8 cellular contexts compared by ENCODE assay signal in the genomic region with DNA sequence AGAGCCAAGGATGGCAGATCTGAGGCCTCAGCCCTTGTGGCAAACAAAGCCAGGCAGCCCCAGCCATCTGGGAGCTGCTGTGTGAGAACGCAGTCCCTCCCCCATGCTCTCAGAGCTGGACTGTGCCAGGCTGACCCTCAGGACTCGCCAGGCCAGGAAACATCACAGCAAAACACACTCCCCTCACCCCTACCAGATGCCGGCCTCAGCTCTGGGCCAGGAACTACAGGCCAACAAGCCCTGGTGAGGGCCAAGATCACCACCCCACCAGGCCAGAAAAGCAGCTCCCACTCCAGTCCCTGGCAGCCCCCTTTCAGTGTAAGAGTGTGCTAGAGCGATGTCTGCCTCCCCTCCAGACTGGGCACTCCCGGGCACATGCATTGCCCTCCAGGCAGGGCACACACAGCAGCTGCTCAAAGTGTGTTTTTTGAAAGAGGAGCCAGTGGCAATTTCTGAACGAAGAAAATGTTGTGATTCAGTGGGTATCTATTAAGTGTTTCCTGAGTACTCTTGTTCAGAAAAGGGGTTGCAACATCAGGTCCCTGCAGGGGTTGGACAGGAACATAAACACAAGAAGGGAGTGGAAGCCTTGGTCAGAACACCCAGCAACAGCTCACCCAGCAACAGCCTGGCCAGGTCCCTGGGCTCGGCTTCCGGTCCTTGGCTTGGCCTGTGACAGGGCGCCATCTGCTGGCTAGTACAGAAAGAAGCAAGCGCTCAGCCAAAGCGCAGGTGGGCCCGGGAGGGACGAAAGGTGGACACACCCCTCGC. TPM values are rescaled to one million over a fixed set of nuclear protein-coding genes. Genes with fewer than 3 reads are reported as not detected.
DNase-seq lines count a peak whose midpoint lies in the region; ATAC-seq and TF ChIP-seq lines count a peak whose summit lies in the region.

No MANE protein-coding gene starts in this region.

- WGBS in liver: 51% methylated on average over 14 of the region's 14 CpGs

- H3K36me3 ChIP-seq in liver (ENCODE audit: control insufficient read depth in 4 of 4, insufficient read depth in 3 of 4, low read depth in 1 of 4, low read length in 3 of 4): no peaks in the 10 kb centered on the region

- no peak overlapping the region for H3K9ac ChIP-seq in liver (ENCODE audit: low read depth in 1 of 2, low read length in 2 of 2)

- H3K27ac ChIP-seq in coronary artery: peak overlapping the region; percentile 90 to 91
- peak overlapping the region; percentile 31 to 56 for H3K27ac ChIP-seq in liver (ENCODE audit: low read depth in 1 of 2, low read length in 2 of 2)

- H3K4me3 Mint-ChIP-seq in activated CD4-positive, alpha-beta T cell treated with anti-CD3 and anti-CD28 coated beads, Interleukin-2, amount 10 ng/mL, durations not matched to agents 7 days and 5 days: no peak overlapping the region

- H3K9me3 ChIP-seq in liver (ENCODE audit: control insufficient read depth in 4 of 4, low read length in 3 of 4): no peaks in the 10 kb centered on the region

- H3K27me3 Mint-ChIP-seq in activated CD4-positive, alpha-beta T cell treated with anti-CD3 and anti-CD28 coated beads, Interleukin-2, amount 10 ng/mL, durations not matched to agents 7 days and 5 days: no peaks in the 10 kb centered on the region

- H3K27ac Mint-ChIP-seq in activated CD4-positive, alpha-beta T cell treated with anti-CD3 and anti-CD28 coated beads, Interleukin-2, amount 10 ng/mL, durations not matched to agents 7 days and 5 days: peak overlapping the region; percentile 57

- POLR2A ChIA-PET in activated CD4-positive, alpha-beta T cell treated with anti-CD3 and anti-CD28 coated beads, Interleukin-2, amount 10 ng/mL, durations not matched to agents 7 days and 5 days (lab: Charles Lee): interaction anchor here (0.6 to 1.3 kb wide), 2 partner anchors 131 to 143 kb away, joined by 3 to 13 read pairs; no protein-coding TSS in a partner anchor

- H3K4me1 Mint-ChIP-seq in activated CD4-positive, alpha-beta T cell treated with anti-CD3 and anti-CD28 coated beads, Interleukin-2, amount 10 ng/mL, durations not matched to agents 7 days and 5 days: peaks cover 12% of the 10 kb centered on the region

- peak overlapping the region; percentile 61 for H3K4me3 ChIP-seq in coronary artery
- no peak overlapping the region for H3K4me3 ChIP-seq in liver (ENCODE audit: low read depth in 1 of 3, low read length in 3 of 3)

- no peaks in the 10 kb centered on the region for H3K36me3 Mint-ChIP-seq in activated CD4-positive, alpha-beta T cell treated with anti-CD3 and anti-CD28 coated beads, Interleukin-2, amount 10 ng/mL, durations not matched to agents 7 days and 5 days (ENCODE audit: low read depth)

- peak; percentile 91 for DNase-seq in AG08396 (ENCODE audit: low spot score)
- DNase-seq in NCI-H69 (lab: John Stamatoyannopoulos, UW): peak; percentile 91
- DNase-seq in activated CD4-positive, alpha-beta T cell treated with anti-CD3 and anti-CD28 coated beads, Interleukin-2, amount 10 ng/mL, durations not matched to agents 7 days and 5 days: peak; percentile 89
- peak; percentile 96 for DNase-seq in coronary artery (ENCODE audit: low spot score)
- peak; percentile 85 for DNase-seq in stimulated activated CD4-positive, alpha-beta T cell treated with anti-CD3 and anti-CD28 coated beads, Interleukin-2, amount 100 ng/mL, for 48 hours

- CTCF ChIA-PET in activated CD4-positive, alpha-beta T cell treated with anti-CD3 and anti-CD28 coated beads, Interleukin-2, amount 10 ng/mL, durations not matched to agents 7 days and 5 days (lab: Charles Lee): interaction anchor here (0.6 to 3.0 kb wide), 36 partner anchors 10 to 1036 kb away, joined by 3 to 79 read pairs (median 4); partner anchors contain the start of genes LRRC20, PPA1, SAR1A and TYSND1

- H3K9me3 Mint-ChIP-seq in activated CD4-positive, alpha-beta T cell treated with anti-CD3 and anti-CD28 coated beads, Interleukin-2, amount 10 ng/mL, durations not matched to agents 7 days and 5 days: no peaks in the 10 kb centered on the region

- H3K27me3 ChIP-seq in liver (ENCODE audit: control insufficient read depth in 4 of 4, insufficient read depth in 4 of 4, low read length in 3 of 4): no peaks in the 10 kb centered on the region

- peak; percentile 94 for TF ChIP-seq CTCF in coronary artery (IDR thresholded peaks at IDR 0.05)
- peak; percentile 85 for TF ChIP-seq CTCF in liver (IDR thresholded peaks at IDR 0.05; ENCODE audit: low read depth, low read length, missing input control)

- peak; percentile 90 for ATAC-seq in GM19023 (IDR thresholded peaks at IDR 0.05; ENCODE audit: unreplicated experiment)
- peak; percentile 85 for ATAC-seq in HG03280 (IDR thresholded peaks at IDR 0.05; ENCODE audit: unreplicated experiment)

- peak; percentile 93 to 100 for TF ChIP-seq RAD21 in liver (IDR thresholded peaks at IDR 0.05)

- peaks cover 0 to 16% (median 12%) of the 10 kb centered on the region in 4 donors for H3K4me1 ChIP-seq in liver (ENCODE audit: control insufficient read depth in 4 of 4, insufficient read depth in 4 of 4, low read length in 3 of 4)

TF ChIP-seq in liver, 16 proteins besides CTCF, POLR2A, EP300 and RAD21:
- TF ChIP-seq, protein P1, sequence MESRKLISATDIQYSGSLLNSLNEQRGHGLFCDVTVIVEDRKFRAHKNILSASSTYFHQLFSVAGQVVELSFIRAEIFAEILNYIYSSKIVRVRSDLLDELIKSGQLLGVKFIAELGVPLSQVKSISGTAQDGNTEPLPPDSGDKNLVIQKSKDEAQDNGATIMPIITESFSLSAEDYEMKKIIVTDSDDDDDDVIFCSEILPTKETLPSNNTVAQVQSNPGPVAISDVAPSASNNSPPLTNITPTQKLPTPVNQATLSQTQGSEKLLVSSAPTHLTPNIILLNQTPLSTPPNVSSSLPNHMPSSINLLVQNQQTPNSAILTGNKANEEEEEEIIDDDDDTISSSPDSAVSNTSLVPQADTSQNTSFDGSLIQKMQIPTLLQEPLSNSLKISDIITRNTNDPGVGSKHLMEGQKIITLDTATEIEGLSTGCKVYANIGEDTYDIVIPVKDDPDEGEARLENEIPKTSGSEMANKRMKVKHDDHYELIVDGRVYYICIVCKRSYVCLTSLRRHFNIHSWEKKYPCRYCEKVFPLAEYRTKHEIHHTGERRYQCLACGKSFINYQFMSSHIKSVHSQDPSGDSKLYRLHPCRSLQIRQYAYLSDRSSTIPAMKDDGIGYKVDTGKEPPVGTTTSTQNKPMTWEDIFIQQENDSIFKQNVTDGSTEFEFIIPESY (IDR thresholded peaks at IDR 0.05): no peak
- TF ChIP-seq YY1 (IDR thresholded peaks at IDR 0.05) (no peak), GABPA (IDR thresholded peaks at IDR 0.05 in 1 of 2, conservative IDR thresholded peaks at IDR 0.05 in 1 of 2) (peak in 1 of 2 donors; percentile 45), NR2F2 (IDR thresholded peaks at IDR 0.05) (peak; percentile 23), EGR1 (IDR thresholded peaks at IDR 0.05; ENCODE audit: low read depth in 2 of 2) (no peak), RXRA (IDR thresholded peaks at IDR 0.05) (peak; percentile 30 to 42), FOXA1 (IDR thresholded peaks at IDR 0.05) (no peak), HNF4A (conservative IDR thresholded peaks at IDR 0.05) (peak in 1 of 2 donors; percentile 13)
- TF ChIP-seq, protein P2, sequence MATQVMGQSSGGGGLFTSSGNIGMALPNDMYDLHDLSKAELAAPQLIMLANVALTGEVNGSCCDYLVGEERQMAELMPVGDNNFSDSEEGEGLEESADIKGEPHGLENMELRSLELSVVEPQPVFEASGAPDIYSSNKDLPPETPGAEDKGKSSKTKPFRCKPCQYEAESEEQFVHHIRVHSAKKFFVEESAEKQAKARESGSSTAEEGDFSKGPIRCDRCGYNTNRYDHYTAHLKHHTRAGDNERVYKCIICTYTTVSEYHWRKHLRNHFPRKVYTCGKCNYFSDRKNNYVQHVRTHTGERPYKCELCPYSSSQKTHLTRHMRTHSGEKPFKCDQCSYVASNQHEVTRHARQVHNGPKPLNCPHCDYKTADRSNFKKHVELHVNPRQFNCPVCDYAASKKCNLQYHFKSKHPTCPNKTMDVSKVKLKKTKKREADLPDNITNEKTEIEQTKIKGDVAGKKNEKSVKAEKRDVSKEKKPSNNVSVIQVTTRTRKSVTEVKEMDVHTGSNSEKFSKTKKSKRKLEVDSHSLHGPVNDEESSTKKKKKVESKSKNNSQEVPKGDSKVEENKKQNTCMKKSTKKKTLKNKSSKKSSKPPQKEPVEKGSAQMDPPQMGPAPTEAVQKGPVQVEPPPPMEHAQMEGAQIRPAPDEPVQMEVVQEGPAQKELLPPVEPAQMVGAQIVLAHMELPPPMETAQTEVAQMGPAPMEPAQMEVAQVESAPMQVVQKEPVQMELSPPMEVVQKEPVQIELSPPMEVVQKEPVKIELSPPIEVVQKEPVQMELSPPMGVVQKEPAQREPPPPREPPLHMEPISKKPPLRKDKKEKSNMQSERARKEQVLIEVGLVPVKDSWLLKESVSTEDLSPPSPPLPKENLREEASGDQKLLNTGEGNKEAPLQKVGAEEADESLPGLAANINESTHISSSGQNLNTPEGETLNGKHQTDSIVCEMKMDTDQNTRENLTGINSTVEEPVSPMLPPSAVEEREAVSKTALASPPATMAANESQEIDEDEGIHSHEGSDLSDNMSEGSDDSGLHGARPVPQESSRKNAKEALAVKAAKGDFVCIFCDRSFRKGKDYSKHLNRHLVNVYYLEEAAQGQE (IDR thresholded peaks at IDR 0.05): no peak
TF ChIP-seq in liver: peak in this region for 4.

RNA-seq across cellular contexts. Expression of gene LRRC20, which starts 18.2 kb away (rescaled TPM):
- 10 to 100 TPM; 13.2 to 14.9 TPM for total RNA-seq in activated CD4-positive, alpha-beta T cell treated with anti-CD3 and anti-CD28 coated beads, Interleukin-2, amount 10 ng/mL, durations not matched to agents 7 days and 5 days
- 10 to 100 TPM in 1 of 2 donors, 1 to 10 TPM in 1; 9.3 to 13.4 TPM for total RNA-seq in liver
- 10 to 100 TPM in 1 of 2 donors, 1 to 10 TPM in 1; 8.0 to 15.5 TPM for polyA plus RNA-seq in liver

RNA-seq across cellular contexts. Expression of gene EIF4EBP2, which starts 39.8 kb away (rescaled TPM):
- total RNA-seq in activated CD4-positive, alpha-beta T cell treated with anti-CD3 and anti-CD28 coated beads, Interleukin-2, amount 10 ng/mL, durations not matched to agents 7 days and 5 days: 10 to 100 TPM; 56.1 to 68.7 TPM
- total RNA-seq in liver: 10 to 100 TPM; 38.3 to 70.0 TPM
- polyA plus RNA-seq in liver: 10 to 100 TPM; 25.7 to 27.7 TPM
